16 cellular contexts compared by ENCODE assay signal in genomic region chr12:104479141-104479662, GRCh38. TPM values are rescaled to one million over a fixed set of nuclear protein-coding genes. Genes with fewer than 3 reads are reported as not detected.
DNase-seq lines count a peak whose midpoint lies in the region; ATAC-seq, FAIRE-seq and TF ChIP-seq lines count a peak whose summit lies in the region.
"Had no signal": no experiment of that assay in that cellular context is flagged by ENCODE, and none has a peak within 500 bp of the region (broad histone marks: within the 10 kb centered on the region; RNA-seq: fewer than 3 reads in every experiment).

No MANE protein-coding gene starts in this region.

- peak overlapping the region; percentile 88 to 99 (median 95) for H3K4me2 ChIP-seq in BLaER1 treated with 17β-estradiol and CSF1 and Interleukin-3, amounts not matched to agents 10 nM and 100 nM

- no peaks in the 10 kb centered on the region for H3K27me3 Mint-ChIP-seq in naive B cell
- H3K27me3 Mint-ChIP-seq: progenitor cell of endocrine pancreas had no signal

- no peaks in the 10 kb centered on the region for H3K27me3 ChIP-seq in BLaER1 treated with 17β-estradiol and CSF1 and Interleukin-3, amounts not matched to agents 10 nM and 100 nM
- H3K27me3 ChIP-seq: BE2C, uterus had no signal

- H3K4me3 Mint-ChIP-seq in naive B cell = peak overlapping the region in 6 of 8 donors; percentile 29 to 98 (median 91)

- ATAC-seq in activated naive CD4-positive, alpha-beta T cell treated with anti-CD3 and anti-CD28 coated beads, Interleukin-2, amount 50 U/mL, for 72 hours = no peak
- ATAC-seq in naive B cell (ENCODE audit: low read depth in 2 of 2) = no peak

- peaks cover 13 to 45% of the 10 kb centered on the region in 2 donors for H3K36me3 Mint-ChIP-seq in activated naive CD4-positive, alpha-beta T cell treated with anti-CD3 and anti-CD28 coated beads, Interleukin-2, amount 50 U/mL, for 72 hours
- peaks cover 6 to 8% of the 10 kb centered on the region in 2 donors for H3K36me3 Mint-ChIP-seq in naive B cell

- H3K27ac ChIP-seq in BLaER1 treated with 17β-estradiol and CSF1 and Interleukin-3, amounts not matched to agents 10 nM and 100 nM = peak overlapping the region; percentile 75 to 97 (median 91); a peak in 21 of 22 replicates
- H3K27ac ChIP-seq: uterus had no signal

- H4K20me1 ChIP-seq in BLaER1 treated with 17β-estradiol and CSF1 and Interleukin-3, amounts not matched to agents 10 nM and 100 nM = peaks cover 0 to 21% (median 12%) of the 10 kb centered on the region in 11 experiments; a peak in 14 of 22 replicates

- no peak for DNase-seq in GM12892 (ENCODE audit: insufficient read length)
- no peak for DNase-seq in activated naive CD4-positive, alpha-beta T cell treated with anti-CD3 and anti-CD28 coated beads, Interleukin-2, amount 50 U/mL, for 72 hours (ENCODE audit: low spot score in 2 of 2)
- no peak for DNase-seq in naive B cell
- DNase-seq in SIG-M5 (lab: John Stamatoyannopoulos, UW) = no peak
- no peak for DNase-seq in NCI-H524 treated with DMSO at 0.1 percent for 48 hours (lab: John Stamatoyannopoulos, UW)
- DNase-seq in NCI-H2029 treated with DMSO at 0.1 percent for 48 hours (lab: John Stamatoyannopoulos, UW) = no peak
- DNase-seq in NK-92 treated with Interleukin-12 subunit alpha and Interleukin-12 subunit beta, amount 100 ng/mL, for 24 hours (lab: John Stamatoyannopoulos, UW) = no peak
- DNase-seq: BE2C, mucosa of descending colon, NCI-H1930, NCI-H69, uterus had no signal

- peaks cover 3 to 5% of the 10 kb centered on the region in 2 donors for H3K9me3 Mint-ChIP-seq in activated naive CD4-positive, alpha-beta T cell treated with anti-CD3 and anti-CD28 coated beads, Interleukin-2, amount 50 U/mL, for 72 hours
- H3K9me3 Mint-ChIP-seq in naive B cell = no peaks in the 10 kb centered on the region

- peak overlapping the region in 9 of 10 experiments; percentile 43 to 65 (median 54); a peak in 13 of 20 replicates for H3K4me3 ChIP-seq in BLaER1 treated with 17β-estradiol and CSF1 and Interleukin-3, amounts not matched to agents 10 nM and 100 nM
- H3K4me3 ChIP-seq: mucosa of descending colon, uterus had no signal

- no peak for TF ChIP-seq POLR2A in GM12892 (IDR thresholded peaks at IDR 0.05; ENCODE audit: low read depth, low read length)

- peaks cover 0 to 45% (median 29%) of the 10 kb centered on the region in 11 experiments; a peak in 18 of 22 replicates for H3K36me3 ChIP-seq in BLaER1 treated with 17β-estradiol and CSF1 and Interleukin-3, amounts not matched to agents 10 nM and 100 nM
- H3K36me3 ChIP-seq: BE2C, uterus had no signal

- H3K9me3 ChIP-seq in BLaER1 treated with 17β-estradiol and CSF1 and Interleukin-3, amounts not matched to agents 10 nM and 100 nM (replicated peaks in 1 of 11) = peaks cover 0 to 15% (median 9%) of the 10 kb centered on the region in 11 experiments; a peak in 10 of 22 replicates
- H3K9me3 ChIP-seq: BE2C, mucosa of descending colon, uterus had no signal

- peak overlapping the region; percentile 92 to 95 for H3K27ac Mint-ChIP-seq in activated naive CD4-positive, alpha-beta T cell treated with anti-CD3 and anti-CD28 coated beads, Interleukin-2, amount 50 U/mL, for 72 hours
- H3K27ac Mint-ChIP-seq in naive B cell = peak overlapping the region; percentile 36 to 99 (median 98)
- H3K27ac Mint-ChIP-seq: progenitor cell of endocrine pancreas had no signal

- FAIRE-seq in GM12892 (lab: Jason Lieb, UNC) = peak; percentile 21
- FAIRE-seq: frontal cortex, H1 had no signal

- peak overlapping the region; percentile 23 to 86 (median 80); a peak in 21 of 22 replicates for H3K9ac ChIP-seq in BLaER1 treated with 17β-estradiol and CSF1 and Interleukin-3, amounts not matched to agents 10 nM and 100 nM

- peaks cover 89 to 94% (median 91%) of the 10 kb centered on the region in 10 experiments for H3K4me1 ChIP-seq in BLaER1 treated with 17β-estradiol and CSF1 and Interleukin-3, amounts not matched to agents 10 nM and 100 nM
- H3K4me1 ChIP-seq: uterus had no signal

- H3K4me1 Mint-ChIP-seq in naive B cell = peaks cover 74 to 91% (median 87%) of the 10 kb centered on the region in 3 donors

RNA-seq across cellular contexts. Expression of gene CHST11, which starts 22.5 kb away (rescaled TPM):
- 13.1 TPM for polyA plus RNA-seq in GM12892 (2012; ENCODE audit: missing spikeins)
- total RNA-seq in activated naive CD4-positive, alpha-beta T cell treated with anti-CD3 and anti-CD28 coated beads, Interleukin-2, amount 50 U/mL, for 72 hours = 10 to 100 TPM; 20.0 to 40.0 TPM
- 10 to 100 TPM; 39.8 to 63.6 (median 58.6) TPM for polyA plus RNA-seq in naive B cell (ENCODE audit: low read depth in 6 of 6)
